ENCODE assay signal across 8 cellular contexts in genomic region chr20:844473-845225, GRCh38. TPM values are rescaled to one million over a fixed set of nuclear protein-coding genes. Genes with fewer than 3 reads are reported as not detected.
A peak's percentile ranks its signal among the peaks of the same experiment; 100 is the strongest.
DNase-seq lines count a peak whose midpoint lies in the region; ATAC-seq and TF ChIP-seq lines count a peak whose summit lies in the region.

No MANE protein-coding gene starts in this region.

- H3K4me3 ChIP-seq in AG04450 (ENCODE audit: low read depth, low read length) (peak overlapping the region; percentile 58), lower leg skin (ENCODE audit: low read depth, poor library complexity, severe bottlenecking) (no peak overlapping the region)

- no peak for TF ChIP-seq POLR2A in lower leg skin (IDR thresholded peaks at IDR 0.05)

- ATAC-seq in GM18909 (IDR thresholded peaks at IDR 0.05; ENCODE audit: poor library complexity, unreplicated experiment) (peak; percentile 94), HG03159 (IDR thresholded peaks at IDR 0.05; ENCODE audit: unreplicated experiment) (peak; percentile 92)

- H3K27me3 ChIP-seq in AG04450 (ENCODE audit: control insufficient read depth, insufficient read depth, low read length) = no peaks in the 10 kb centered on the region

- 7 to 12% methylated on average over 24 to 38 of the region's 47 CpGs for WGBS in lower leg skin, 2 donors

- intact Hi-C loops in lower leg skin (cut with DNase I; ENCODE audit: low total_unique reads) = no loop called here

- CTCF ChIA-PET in AG04450 (lab: Charles Lee) = interaction anchor here (0.6 to 1.6 kb wide), 3 partner anchors 41 to 111 kb away, joined by 3 to 6 read pairs (median 3); no protein-coding TSS in a partner anchor

- TF ChIP-seq CTCF in AG04450 (IDR thresholded peaks at IDR 0.05; ENCODE audit: low read depth, low read length) = no peak
- TF ChIP-seq CTCF in lower leg skin (IDR thresholded peaks at IDR 0.05) = no peak

- POLR2A ChIA-PET in AG04450 (lab: Yijun Ruan, JAX) = interaction anchor here (0.6 to 1.5 kb wide), 3 partner anchors 11 to 381 kb away, joined by 6 to 7 read pairs (median 6); partner anchors contain the start of genes FAM110A and RAD21L1

- no peak overlapping the region for H3K27ac ChIP-seq in AG04450 (ENCODE audit: low read depth, low read length)

- DNase-seq in AG04450 (ENCODE audit: low read depth, low spot score) (peak; percentile 67), NCI-H446 treated with DMSO at 0.1 percent for 48 hours (lab: John Stamatoyannopoulos, UW) (peak; percentile 74), dermis microvascular lymphatic vessel endothelial cell (ENCODE audit: low read depth in 2 of 2) (peak; percentile 59 to 92), lower leg skin (ENCODE audit: low spot score in 2 of 2) (peak; percentile 91 to 96)
- peak; percentile 92 for DNase-seq in activated CD4-positive, alpha-beta T cell treated with anti-CD3 and anti-CD28 coated beads, Interleukin-2, amount 50 U/mL, for 4 hours
- peak; percentile 90 for DNase-seq in stimulated activated CD4-positive, alpha-beta T cell treated with anti-CD3 and anti-CD28 coated beads, Interleukin-4, amount 100 ng/mL, for 24 hours

- H3K9me3 ChIP-seq in AG04450 (ENCODE audit: control insufficient read depth, insufficient read depth, low read length) = no peaks in the 10 kb centered on the region; the same call in 1 of the 2 replicates

RNA-seq across cellular contexts. Expression of gene FAM110A, which starts 11.1 kb away (rescaled TPM):
- polyA plus RNA-seq in AG04450 (2011; rRNA removed) = 1.9 and 2.0 TPM in 2 replicates
- 0.83 and 1.0 TPM in 2 replicates for polyA minus RNA-seq in AG04450 (2011; rRNA and poly(A)+ RNA removed)
- 1.3 and 2.0 TPM in 2 replicates for total RNA-seq in dermis microvascular lymphatic vessel endothelial cell
- 100 to 1,000 TPM in 1 of 4 donors, 10 to 100 TPM in 3; 66.3 to 107 (median 82.5) TPM for total RNA-seq in lower leg skin

Comparison
In these comparisons a context has a peak if more than half of its experiments do, and no peak if none do; other contexts are left out.
1. RNA of gene FAM110A, which starts 11.1 kb away (total RNA-seq): 66.3 to 107 TPM in lower leg skin; 1.3 to 2.0 TPM in dermis microvascular lymphatic vessel endothelial cell; every median in the first group is over 10 times any median in the second.
2. Peak in every context shown above with its lines, with median percentiles within 50 percentile points of each other: DNase-seq.